ENCODE assay signal across 1 cellular context in the genomic region with DNA sequence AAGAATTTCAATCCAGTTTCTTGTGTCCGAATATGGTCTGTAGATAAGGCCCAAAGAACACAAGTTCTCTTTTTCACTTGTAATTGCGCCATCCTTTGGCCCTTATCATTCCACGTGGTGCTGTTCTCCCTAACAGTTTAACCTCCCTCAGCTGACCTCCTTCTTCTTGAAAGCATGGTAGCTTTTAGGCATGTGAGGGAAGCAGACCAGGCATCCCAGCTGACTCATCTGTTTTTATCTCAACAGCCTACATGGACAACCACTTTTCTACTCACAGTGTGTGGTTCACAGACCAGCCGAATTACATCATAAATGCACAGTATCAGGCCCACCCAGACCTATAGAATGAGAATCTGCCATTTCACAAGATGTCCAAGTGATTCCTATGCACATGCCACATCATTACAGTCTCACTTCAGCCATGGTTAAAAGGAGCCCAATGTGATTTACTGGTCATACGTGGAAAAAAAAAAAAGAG.
TF ChIP-seq lines count a peak whose summit lies in the region.

No MANE protein-coding gene starts in this region.

TF ChIP-seq in HepG2, 621 proteins besides CTCF, POLR2A, EP300 and RAD21 (continued from another document and continues in another):
- TF ChIP-seq ZNF761 (CRISPR knock-in tag; conservative IDR thresholded peaks at IDR 0.05): peak; percentile 48; the same call in 1 of the 2 replicates
- no peak for TF ChIP-seq GTF2F1 (IDR thresholded peaks at IDR 0.05; ENCODE audit: low read length)
- no peak for TF ChIP-seq PHF8 (CRISPR knock-in tag; IDR thresholded peaks at IDR 0.05)
- TF ChIP-seq, protein P1, sequence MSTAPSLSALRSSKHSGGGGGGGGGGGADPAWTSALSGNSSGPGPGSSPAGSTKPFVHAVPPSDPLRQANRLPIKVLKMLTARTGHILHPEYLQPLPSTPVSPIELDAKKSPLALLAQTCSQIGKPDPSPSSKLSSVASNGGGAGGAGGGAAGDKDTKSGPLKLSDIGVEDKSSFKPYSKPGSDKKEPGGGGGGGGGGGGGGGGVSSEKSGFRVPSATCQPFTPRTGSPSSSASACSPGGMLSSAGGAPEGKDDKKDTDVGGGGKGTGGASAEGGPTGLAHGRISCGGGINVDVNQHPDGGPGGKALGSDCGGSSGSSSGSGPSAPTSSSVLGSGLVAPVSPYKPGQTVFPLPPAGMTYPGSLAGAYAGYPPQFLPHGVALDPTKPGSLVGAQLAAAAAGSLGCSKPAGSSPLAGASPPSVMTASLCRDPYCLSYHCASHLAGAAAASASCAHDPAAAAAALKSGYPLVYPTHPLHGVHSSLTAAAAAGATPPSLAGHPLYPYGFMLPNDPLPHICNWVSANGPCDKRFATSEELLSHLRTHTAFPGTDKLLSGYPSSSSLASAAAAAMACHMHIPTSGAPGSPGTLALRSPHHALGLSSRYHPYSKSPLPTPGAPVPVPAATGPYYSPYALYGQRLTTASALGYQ (CRISPR knock-in tag; IDR thresholded peaks at IDR 0.05): no peak; the same call in 1 of the 2 replicates
- peak; percentile 55 for TF ChIP-seq TCF7 (IDR thresholded peaks at IDR 0.05; ENCODE audit: low read depth)
- TF ChIP-seq ZNF382 (CRISPR knock-in tag; IDR thresholded peaks at IDR 0.05; ENCODE audit: borderline replicate concordance): no peak
- TF ChIP-seq MAFK (conservative IDR thresholded peaks at IDR 0.05 in 1 of 2, IDR thresholded peaks at IDR 0.05 in 1 of 2; ENCODE audit: low read length in 2 of 2): peak; percentile 85 to 92
- peak; percentile 46; the same call in 1 of the 2 replicates for TF ChIP-seq ZMYM3 (CRISPR knock-in tag; IDR thresholded peaks at IDR 0.05)
- TF ChIP-seq, protein P2, sequence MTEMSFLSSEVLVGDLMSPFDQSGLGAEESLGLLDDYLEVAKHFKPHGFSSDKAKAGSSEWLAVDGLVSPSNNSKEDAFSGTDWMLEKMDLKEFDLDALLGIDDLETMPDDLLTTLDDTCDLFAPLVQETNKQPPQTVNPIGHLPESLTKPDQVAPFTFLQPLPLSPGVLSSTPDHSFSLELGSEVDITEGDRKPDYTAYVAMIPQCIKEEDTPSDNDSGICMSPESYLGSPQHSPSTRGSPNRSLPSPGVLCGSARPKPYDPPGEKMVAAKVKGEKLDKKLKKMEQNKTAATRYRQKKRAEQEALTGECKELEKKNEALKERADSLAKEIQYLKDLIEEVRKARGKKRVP (CRISPR knock-in tag; IDR thresholded peaks at IDR 0.05): peak in 1 of 2 experiments; percentile 85; a peak in 2 of 4 replicates
- no peak for TF ChIP-seq ZNF839 (CRISPR knock-in tag; IDR thresholded peaks at IDR 0.05; ENCODE audit: borderline replicate concordance)
- TF ChIP-seq, protein P3, sequence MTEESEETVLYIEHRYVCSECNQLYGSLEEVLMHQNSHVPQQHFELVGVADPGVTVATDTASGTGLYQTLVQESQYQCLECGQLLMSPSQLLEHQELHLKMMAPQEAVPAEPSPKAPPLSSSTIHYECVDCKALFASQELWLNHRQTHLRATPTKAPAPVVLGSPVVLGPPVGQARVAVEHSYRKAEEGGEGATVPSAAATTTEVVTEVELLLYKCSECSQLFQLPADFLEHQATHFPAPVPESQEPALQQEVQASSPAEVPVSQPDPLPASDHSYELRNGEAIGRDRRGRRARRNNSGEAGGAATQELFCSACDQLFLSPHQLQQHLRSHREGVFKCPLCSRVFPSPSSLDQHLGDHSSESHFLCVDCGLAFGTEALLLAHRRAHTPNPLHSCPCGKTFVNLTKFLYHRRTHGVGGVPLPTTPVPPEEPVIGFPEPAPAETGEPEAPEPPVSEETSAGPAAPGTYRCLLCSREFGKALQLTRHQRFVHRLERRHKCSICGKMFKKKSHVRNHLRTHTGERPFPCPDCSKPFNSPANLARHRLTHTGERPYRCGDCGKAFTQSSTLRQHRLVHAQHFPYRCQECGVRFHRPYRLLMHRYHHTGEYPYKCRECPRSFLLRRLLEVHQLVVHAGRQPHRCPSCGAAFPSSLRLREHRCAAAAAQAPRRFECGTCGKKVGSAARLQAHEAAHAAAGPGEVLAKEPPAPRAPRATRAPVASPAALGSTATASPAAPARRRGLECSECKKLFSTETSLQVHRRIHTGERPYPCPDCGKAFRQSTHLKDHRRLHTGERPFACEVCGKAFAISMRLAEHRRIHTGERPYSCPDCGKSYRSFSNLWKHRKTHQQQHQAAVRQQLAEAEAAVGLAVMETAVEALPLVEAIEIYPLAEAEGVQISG (CRISPR knock-in tag; IDR thresholded peaks at IDR 0.05): 0 out of 2 replicates have a peak, but pooled peaks have one; percentile 22
- peak; percentile 76 for TF ChIP-seq KAT8 (CRISPR knock-in tag; IDR thresholded peaks at IDR 0.05)
- TF ChIP-seq GATAD1 (CRISPR knock-in tag; IDR thresholded peaks at IDR 0.05): peak; percentile 65
- TF ChIP-seq YEATS2 (CRISPR knock-in tag; IDR thresholded peaks at IDR 0.05; ENCODE audit: borderline replicate concordance): peak; percentile 55; the same call in 1 of the 2 replicates
- TF ChIP-seq ZNF615 (CRISPR knock-in tag; IDR thresholded peaks at IDR 0.05; ENCODE audit: borderline replicate concordance): no peak
- TF ChIP-seq ZNF367 (CRISPR knock-in tag; IDR thresholded peaks at IDR 0.05; ENCODE audit: borderline replicate concordance): no peak
- TF ChIP-seq ZNF772 (CRISPR knock-in tag; IDR thresholded peaks at IDR 0.05): no peak
- TF ChIP-seq KDM3A (CRISPR knock-in tag; IDR thresholded peaks at IDR 0.05; ENCODE audit: low read depth): peak; percentile 61; the same call in 1 of the 2 replicates
- TF ChIP-seq, protein P4, sequence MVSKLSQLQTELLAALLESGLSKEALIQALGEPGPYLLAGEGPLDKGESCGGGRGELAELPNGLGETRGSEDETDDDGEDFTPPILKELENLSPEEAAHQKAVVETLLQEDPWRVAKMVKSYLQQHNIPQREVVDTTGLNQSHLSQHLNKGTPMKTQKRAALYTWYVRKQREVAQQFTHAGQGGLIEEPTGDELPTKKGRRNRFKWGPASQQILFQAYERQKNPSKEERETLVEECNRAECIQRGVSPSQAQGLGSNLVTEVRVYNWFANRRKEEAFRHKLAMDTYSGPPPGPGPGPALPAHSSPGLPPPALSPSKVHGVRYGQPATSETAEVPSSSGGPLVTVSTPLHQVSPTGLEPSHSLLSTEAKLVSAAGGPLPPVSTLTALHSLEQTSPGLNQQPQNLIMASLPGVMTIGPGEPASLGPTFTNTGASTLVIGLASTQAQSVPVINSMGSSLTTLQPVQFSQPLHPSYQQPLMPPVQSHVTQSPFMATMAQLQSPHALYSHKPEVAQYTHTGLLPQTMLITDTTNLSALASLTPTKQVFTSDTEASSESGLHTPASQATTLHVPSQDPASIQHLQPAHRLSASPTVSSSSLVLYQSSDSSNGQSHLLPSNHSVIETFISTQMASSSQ (IDR thresholded peaks at IDR 0.05; ENCODE audit: low read depth): peak; percentile 57
- TF ChIP-seq, protein P4 (CRISPR knock-in tag; IDR thresholded peaks at IDR 0.05; ENCODE audit: borderline replicate concordance): peak; percentile 71
- peak; percentile 65; the same call in 1 of the 2 replicates for TF ChIP-seq ZBTB34 (CRISPR knock-in tag; IDR thresholded peaks at IDR 0.05)
- peak; percentile 74; the same call in 1 of the 2 replicates for TF ChIP-seq MXD4 (CRISPR knock-in tag; IDR thresholded peaks at IDR 0.05)
- TF ChIP-seq FOXO1 (CRISPR knock-in tag; IDR thresholded peaks at IDR 0.05): peak; percentile 48; the same call in 1 of the 2 replicates
- no peak for TF ChIP-seq TBL1XR1 (IDR thresholded peaks at IDR 0.05; ENCODE audit: borderline replicate concordance, low read length, partially characterized antibody)
- no peak for TF ChIP-seq CCDC6 (CRISPR knock-in tag; IDR thresholded peaks at IDR 0.05)
- TF ChIP-seq ZBTB42 (CRISPR knock-in tag; IDR thresholded peaks at IDR 0.05): no peak
- TF ChIP-seq, protein P5, sequence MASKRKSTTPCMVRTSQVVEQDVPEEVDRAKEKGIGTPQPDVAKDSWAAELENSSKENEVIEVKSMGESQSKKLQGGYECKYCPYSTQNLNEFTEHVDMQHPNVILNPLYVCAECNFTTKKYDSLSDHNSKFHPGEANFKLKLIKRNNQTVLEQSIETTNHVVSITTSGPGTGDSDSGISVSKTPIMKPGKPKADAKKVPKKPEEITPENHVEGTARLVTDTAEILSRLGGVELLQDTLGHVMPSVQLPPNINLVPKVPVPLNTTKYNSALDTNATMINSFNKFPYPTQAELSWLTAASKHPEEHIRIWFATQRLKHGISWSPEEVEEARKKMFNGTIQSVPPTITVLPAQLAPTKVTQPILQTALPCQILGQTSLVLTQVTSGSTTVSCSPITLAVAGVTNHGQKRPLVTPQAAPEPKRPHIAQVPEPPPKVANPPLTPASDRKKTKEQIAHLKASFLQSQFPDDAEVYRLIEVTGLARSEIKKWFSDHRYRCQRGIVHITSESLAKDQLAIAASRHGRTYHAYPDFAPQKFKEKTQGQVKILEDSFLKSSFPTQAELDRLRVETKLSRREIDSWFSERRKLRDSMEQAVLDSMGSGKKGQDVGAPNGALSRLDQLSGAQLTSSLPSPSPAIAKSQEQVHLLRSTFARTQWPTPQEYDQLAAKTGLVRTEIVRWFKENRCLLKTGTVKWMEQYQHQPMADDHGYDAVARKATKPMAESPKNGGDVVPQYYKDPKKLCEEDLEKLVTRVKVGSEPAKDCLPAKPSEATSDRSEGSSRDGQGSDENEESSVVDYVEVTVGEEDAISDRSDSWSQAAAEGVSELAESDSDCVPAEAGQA (IDR thresholded peaks at IDR 0.05; ENCODE audit: low read depth): no peak
- TF ChIP-seq, protein P5 (CRISPR knock-in tag; IDR thresholded peaks at IDR 0.05; ENCODE audit: borderline replicate concordance): no peak
- no peak for TF ChIP-seq PAF1 (CRISPR knock-in tag; IDR thresholded peaks at IDR 0.05)
- TF ChIP-seq HNF4A (CRISPR knock-in tag; IDR thresholded peaks at IDR 0.05): peak; percentile 79
- TF ChIP-seq, protein P6, sequence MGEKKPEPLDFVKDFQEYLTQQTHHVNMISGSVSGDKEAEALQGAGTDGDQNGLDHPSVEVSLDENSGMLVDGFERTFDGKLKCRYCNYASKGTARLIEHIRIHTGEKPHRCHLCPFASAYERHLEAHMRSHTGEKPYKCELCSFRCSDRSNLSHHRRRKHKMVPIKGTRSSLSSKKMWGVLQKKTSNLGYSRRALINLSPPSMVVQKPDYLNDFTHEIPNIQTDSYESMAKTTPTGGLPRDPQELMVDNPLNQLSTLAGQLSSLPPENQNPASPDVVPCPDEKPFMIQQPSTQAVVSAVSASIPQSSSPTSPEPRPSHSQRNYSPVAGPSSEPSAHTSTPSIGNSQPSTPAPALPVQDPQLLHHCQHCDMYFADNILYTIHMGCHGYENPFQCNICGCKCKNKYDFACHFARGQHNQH (CRISPR knock-in tag; IDR thresholded peaks at IDR 0.05): peak; percentile 79; the same call in 1 of the 2 replicates
- TF ChIP-seq PPARG (CRISPR knock-in tag; conservative IDR thresholded peaks at IDR 0.05): peak; percentile 83
- TF ChIP-seq DPF2 (CRISPR knock-in tag; IDR thresholded peaks at IDR 0.05; ENCODE audit: borderline replicate concordance, low read depth): peak; percentile 46; the same call in 1 of the 2 replicates
- TF ChIP-seq RFXANK (CRISPR knock-in tag; IDR thresholded peaks at IDR 0.05): no peak
- TF ChIP-seq ATF1 (CRISPR knock-in tag; IDR thresholded peaks at IDR 0.05): peak; percentile 24; the same call in 1 of the 2 replicates
- peak; percentile 46; the same call in 1 of the 2 replicates for TF ChIP-seq NCOR1 (IDR thresholded peaks at IDR 0.05; ENCODE audit: borderline replicate concordance, low read length)
- TF ChIP-seq NCOA5 (CRISPR knock-in tag; IDR thresholded peaks at IDR 0.05): no peak
- peak; percentile 34; the same call in 1 of the 2 replicates for TF ChIP-seq MIXL1 (CRISPR knock-in tag; IDR thresholded peaks at IDR 0.05)
- TF ChIP-seq ZNF557 (CRISPR knock-in tag; IDR thresholded peaks at IDR 0.05): no peak
- TF ChIP-seq CREM (IDR thresholded peaks at IDR 0.05): peak; percentile 62; the same call in 1 of the 2 replicates
- TF ChIP-seq CREM (CRISPR knock-in tag; IDR thresholded peaks at IDR 0.05): no peak
- TF ChIP-seq ELF4 (CRISPR knock-in tag; IDR thresholded peaks at IDR 0.05; ENCODE audit: borderline replicate concordance): no peak
